ENCODE assay signal across 9 cellular contexts in genomic region chr1:27719286-27720251, GRCh38. TPM values are rescaled to one million over a fixed set of nuclear protein-coding genes. Genes with fewer than 3 reads are reported as not detected.
A peak's percentile ranks its signal among the peaks of the same experiment; 100 is the strongest.
DNase-seq lines count a peak whose midpoint lies in the region.
"Had no signal": no experiment of that assay in that cellular context is flagged by ENCODE, and none has a peak within 500 bp of the region (broad histone marks: within the 10 kb centered on the region; RNA-seq: fewer than 3 reads in every experiment).

No MANE protein-coding gene starts in this region.

- DNase-seq in DMS 273 (lab: John Stamatoyannopoulos, UW; ENCODE audit: unreplicated experiment) (peak; percentile 31), DMS 273 treated with DMSO at 0.1 percent for 48 hours (lab: John Stamatoyannopoulos, UW) (no peak), NCI-H82 treated with DMSO at 0.1 percent for 48 hours (lab: John Stamatoyannopoulos, UW; ENCODE audit: unreplicated experiment) (peak; percentile 17), epidermal melanocyte (ENCODE audit: insufficient read length, low spot score) (peak; percentile 24), renal cortical epithelial cell (ENCODE audit: low read depth) (peak; percentile 3), NCI-H226 (no peak), NCI-H146 (lab: John Stamatoyannopoulos, UW) (no peak)
- no peak for DNase-seq in effector CD4-positive, alpha-beta T cell
- DNase-seq: lower lobe of right lung had no signal

RNA-seq across cellular contexts. Expression of gene FAM76A, which starts 6.2 kb away (rescaled TPM):
- 12.0 and 14.8 TPM in 2 replicates for total RNA-seq in renal cortical epithelial cell

RNA-seq across cellular contexts. Expression of gene IFI6, which starts 47.6 kb away (rescaled TPM):
- total RNA-seq in renal cortical epithelial cell, result 20.9 and 63.6 TPM in 2 replicates

RNA-seq across cellular contexts. Expression of gene STX12, which starts 53.5 kb away (rescaled TPM):
- total RNA-seq in renal cortical epithelial cell, result 66.0 and 75.5 TPM in 2 replicates

Comparison
In these comparisons a context has a peak if more than half of its experiments do, and no peak if none do; other contexts are left out.
1. DNase-seq: peak in DMS 273 (single experiment), NCI-H82 treated with DMSO at 0.1 percent for 48 hours (single experiment), epidermal melanocyte (single experiment) and renal cortical epithelial cell (single experiment); none in DMS 273 treated with DMSO at 0.1 percent for 48 hours (single experiment), effector CD4-positive, alpha-beta T cell (single experiment), NCI-H226 (single experiment) and NCI-H146 (single experiment).